ENCODE assay signal across 22 cellular contexts in the genomic region with DNA sequence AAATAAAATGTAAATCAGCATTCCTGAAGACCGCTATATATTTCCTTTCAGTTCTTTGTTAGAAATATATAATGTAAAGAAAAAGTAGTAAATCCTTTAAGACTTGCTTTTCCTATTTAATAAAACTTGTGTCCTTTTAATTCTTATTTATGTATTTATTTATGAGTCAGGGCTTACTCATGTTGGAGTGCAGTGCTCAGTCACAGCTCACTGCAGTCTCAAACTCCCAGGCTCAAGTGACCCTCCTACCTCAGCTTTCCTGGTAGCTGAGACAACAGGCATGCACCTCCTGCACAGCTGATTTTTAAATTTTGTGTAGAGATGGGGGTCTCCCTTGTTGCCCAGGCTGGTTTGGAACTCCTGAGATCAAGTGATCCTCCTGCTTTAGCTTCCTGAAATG.
DNase-seq lines count a peak whose midpoint lies in the region; ATAC-seq and TF ChIP-seq lines count a peak whose summit lies in the region.
"Had no signal": no experiment of that assay in that cellular context is flagged by ENCODE, and none has a peak within 500 bp of the region (broad histone marks: within the 10 kb centered on the region; RNA-seq: fewer than 3 reads in every experiment).

No MANE protein-coding gene starts in this region.

- intact Hi-C loops in CD4-positive, alpha-beta memory T cell (cut with micrococcal nuclease) = no loop called here

- DNase-seq in A172 (ENCODE audit: low spot score) (peak; percentile 38), HK-2 (ENCODE audit: unreplicated experiment) (peak; percentile 29), astrocyte of the spinal cord (ENCODE audit: low read depth, low spot score) (peak; percentile 8), glomerular visceral epithelial cell (ENCODE audit: extremely low spot score) (peak; percentile 28), SW480 (ENCODE audit: low spot score) (no peak)
- no peak for DNase-seq in CD4-positive, alpha-beta memory T cell
- DNase-seq: activated CD4-positive, alpha-beta T cell treated with anti-CD3 and anti-CD28 coated beads for 1 hour; activated T-cell treated with anti-CD3 and anti-CD28 coated beads, Interleukin-2, amount 50 U/mL, for 1 hour; caudate nucleus; dorsolateral prefrontal cortex; HCEC 1CT; mesendoderm; MV-4-11; NCI-H1694 treated with DMSO at 0.1 percent for 48 hours; nucleus accumbens; Right ventricle myocardium superior; transverse colon had no signal

- H3K4me1 Mint-ChIP-seq in CD4-positive, alpha-beta memory T cell = no peaks in the 10 kb centered on the region

- no peak for ATAC-seq in HG03039 (IDR thresholded peaks at IDR 0.05; ENCODE audit: unreplicated experiment)
- no peak for ATAC-seq in GM21529 (IDR thresholded peaks at IDR 0.05; ENCODE audit: unreplicated experiment)

- no peak overlapping the region for H3K4me3 Mint-ChIP-seq in CD4-positive, alpha-beta memory T cell
- H3K4me3 Mint-ChIP-seq: stimulated activated naive CD8-positive, alpha-beta T cell treated with anti-CD3 and anti-CD28 coated beads, Interleukin-15, Interleukin-2, amounts not matched to agents 100 ng/mL and 50 ng/mL, for 24 hours had no signal

- H3K9me3 ChIP-seq in CD4-positive, alpha-beta memory T cell (ENCODE audit: control insufficient read depth in 1 of 2, low read length in 2 of 2) = no peaks in the 10 kb centered on the region
- H3K9me3 ChIP-seq: BLaER1 treated with 17β-estradiol and CSF1 and Interleukin-3, amounts not matched to agents 10 nM and 100 nM; transverse colon had no signal

- POLR2A ChIA-PET in CD4-positive, alpha-beta memory T cell (lab: Charles Lee; ENCODE audit: partially characterized antibody) = no interaction called here

- in situ Hi-C loops in astrocyte of the spinal cord (cut with HindIII; ENCODE audit: low sequenced_read_pairs) = no loop called here

- H3K4me1 ChIP-seq in CD4-positive, alpha-beta memory T cell (ENCODE audit: insufficient read depth, low read length) = no peaks in the 10 kb centered on the region
- H3K4me1 ChIP-seq: BLaER1 treated with 17β-estradiol and CSF1 and Interleukin-3, amounts not matched to agents 10 nM and 100 nM; transverse colon had no signal

- H3K4me3 ChIP-seq in astrocyte of the spinal cord (ENCODE audit: low read depth, low read length) = no peak overlapping the region
- no peak overlapping the region for H3K4me3 ChIP-seq in CD4-positive, alpha-beta memory T cell (ENCODE audit: low read length in 2 of 2)
- H3K4me3 ChIP-seq: BLaER1 treated with 17β-estradiol and CSF1 and Interleukin-3, amounts not matched to agents 10 nM and 100 nM; dorsolateral prefrontal cortex; transverse colon had no signal

- H3K36me3 ChIP-seq in CD4-positive, alpha-beta memory T cell (ENCODE audit: insufficient read depth, low read length) = no peaks in the 10 kb centered on the region
- H3K36me3 ChIP-seq: BLaER1 treated with 17β-estradiol and CSF1 and Interleukin-3, amounts not matched to agents 10 nM and 100 nM; transverse colon had no signal

- H3K36me3 Mint-ChIP-seq in CD4-positive, alpha-beta memory T cell = no peaks in the 10 kb centered on the region

- H3K9me3 Mint-ChIP-seq in CD4-positive, alpha-beta memory T cell = peaks cover 0 to 19% (median 13%) of the 10 kb centered on the region in 8 donors

- H3K27me3 Mint-ChIP-seq in CD4-positive, alpha-beta memory T cell = no peaks in the 10 kb centered on the region
- H3K27me3 Mint-ChIP-seq: stimulated activated naive CD8-positive, alpha-beta T cell treated with anti-CD3 and anti-CD28 coated beads, Interleukin-15, Interleukin-2, amounts not matched to agents 100 ng/mL and 50 ng/mL, for 24 hours had no signal

- H3K27me3 ChIP-seq in CD4-positive, alpha-beta memory T cell (ENCODE audit: insufficient read depth, low read length) = no peaks in the 10 kb centered on the region
- H3K27me3 ChIP-seq: BLaER1 treated with 17β-estradiol and CSF1 and Interleukin-3, amounts not matched to agents 10 nM and 100 nM; transverse colon had no signal

- H3K27ac ChIP-seq in CD4-positive, alpha-beta memory T cell (ENCODE audit: low read depth, low read length) = no peak overlapping the region
- H3K27ac ChIP-seq: BLaER1 treated with 17β-estradiol and CSF1 and Interleukin-3, amounts not matched to agents 10 nM and 100 nM; dorsolateral prefrontal cortex; KMS-11; transverse colon had no signal

- CTCF ChIA-PET in CD4-positive, alpha-beta memory T cell (lab: Charles Lee; ENCODE audit: partially characterized antibody) = no interaction called here

- no peak for TF ChIP-seq CTCF in astrocyte of the spinal cord (IDR thresholded peaks at IDR 0.05; ENCODE audit: low read depth, low read length)

- no peak overlapping the region for H3K27ac Mint-ChIP-seq in CD4-positive, alpha-beta memory T cell
- H3K27ac Mint-ChIP-seq: stimulated activated naive CD8-positive, alpha-beta T cell treated with anti-CD3 and anti-CD28 coated beads, Interleukin-15, Interleukin-2, amounts not matched to agents 100 ng/mL and 50 ng/mL, for 24 hours had no signal

Comparison
In these comparisons a context has a peak if more than half of its experiments do, and no peak if none do; other contexts are left out.
1. DNase-seq: peak in A172 (single experiment), HK-2 (single experiment), astrocyte of the spinal cord (single experiment) and glomerular visceral epithelial cell (single experiment); none in SW480 (single experiment) and CD4-positive, alpha-beta memory T cell (0 of 5).